ENCODE assay signal across 1 cellular context in the genomic region with DNA sequence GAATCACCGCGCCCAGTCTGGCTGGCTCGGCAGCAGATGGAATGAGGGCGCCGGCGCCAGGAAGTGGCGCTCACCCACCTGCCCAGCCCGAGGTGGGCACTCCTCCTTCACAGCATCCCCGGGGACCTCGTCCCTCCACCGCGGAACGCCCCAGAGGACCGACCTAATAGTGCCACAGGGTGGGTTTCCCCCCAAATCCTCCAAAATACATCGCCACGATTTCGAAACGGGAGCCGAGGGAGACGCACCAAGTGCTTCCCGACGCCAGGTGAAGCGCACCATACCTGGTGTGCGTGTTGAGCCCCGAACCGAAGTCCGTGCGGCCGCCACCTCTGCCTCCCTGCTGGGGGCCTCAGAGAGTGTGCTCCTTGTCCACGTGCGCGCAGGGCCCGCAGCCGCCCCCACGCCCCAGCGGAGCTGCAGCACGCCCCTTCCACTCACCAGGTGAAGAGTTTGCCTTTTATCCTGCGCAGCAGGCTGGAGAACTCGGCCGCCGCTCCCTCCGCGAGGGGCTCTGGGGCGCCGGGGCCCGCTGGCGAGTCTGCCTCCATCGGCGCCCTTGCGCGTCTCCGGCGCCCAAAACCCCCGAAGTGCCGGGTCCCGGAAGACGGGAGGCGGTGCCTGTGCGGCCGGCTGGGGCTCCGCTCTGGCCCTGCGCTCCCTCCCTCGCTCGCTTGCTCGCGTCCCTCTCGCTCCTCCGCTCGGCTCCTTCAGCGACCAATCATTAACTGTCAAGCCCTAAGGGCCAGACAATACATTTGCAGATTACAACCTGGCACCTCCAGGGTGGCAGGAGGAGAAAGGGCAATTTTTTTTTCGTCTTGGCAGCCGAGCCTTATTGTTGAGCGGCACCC.
TF ChIP-seq lines count a peak whose summit lies in the region.

A gene with protein sequence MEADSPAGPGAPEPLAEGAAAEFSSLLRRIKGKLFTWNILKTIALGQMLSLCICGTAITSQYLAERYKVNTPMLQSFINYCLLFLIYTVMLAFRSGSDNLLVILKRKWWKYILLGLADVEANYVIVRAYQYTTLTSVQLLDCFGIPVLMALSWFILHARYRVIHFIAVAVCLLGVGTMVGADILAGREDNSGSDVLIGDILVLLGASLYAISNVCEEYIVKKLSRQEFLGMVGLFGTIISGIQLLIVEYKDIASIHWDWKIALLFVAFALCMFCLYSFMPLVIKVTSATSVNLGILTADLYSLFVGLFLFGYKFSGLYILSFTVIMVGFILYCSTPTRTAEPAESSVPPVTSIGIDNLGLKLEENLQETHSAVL (minus strand): TSS at position 571 of the 854 bp plus-strand sequence. CDS start 20 bp downstream, at position 551.

TF ChIP-seq in GM12878, 131 proteins besides CTCF, POLR2A, EP300 and RAD21 (continued from another document):
- TF ChIP-seq, protein P1, sequence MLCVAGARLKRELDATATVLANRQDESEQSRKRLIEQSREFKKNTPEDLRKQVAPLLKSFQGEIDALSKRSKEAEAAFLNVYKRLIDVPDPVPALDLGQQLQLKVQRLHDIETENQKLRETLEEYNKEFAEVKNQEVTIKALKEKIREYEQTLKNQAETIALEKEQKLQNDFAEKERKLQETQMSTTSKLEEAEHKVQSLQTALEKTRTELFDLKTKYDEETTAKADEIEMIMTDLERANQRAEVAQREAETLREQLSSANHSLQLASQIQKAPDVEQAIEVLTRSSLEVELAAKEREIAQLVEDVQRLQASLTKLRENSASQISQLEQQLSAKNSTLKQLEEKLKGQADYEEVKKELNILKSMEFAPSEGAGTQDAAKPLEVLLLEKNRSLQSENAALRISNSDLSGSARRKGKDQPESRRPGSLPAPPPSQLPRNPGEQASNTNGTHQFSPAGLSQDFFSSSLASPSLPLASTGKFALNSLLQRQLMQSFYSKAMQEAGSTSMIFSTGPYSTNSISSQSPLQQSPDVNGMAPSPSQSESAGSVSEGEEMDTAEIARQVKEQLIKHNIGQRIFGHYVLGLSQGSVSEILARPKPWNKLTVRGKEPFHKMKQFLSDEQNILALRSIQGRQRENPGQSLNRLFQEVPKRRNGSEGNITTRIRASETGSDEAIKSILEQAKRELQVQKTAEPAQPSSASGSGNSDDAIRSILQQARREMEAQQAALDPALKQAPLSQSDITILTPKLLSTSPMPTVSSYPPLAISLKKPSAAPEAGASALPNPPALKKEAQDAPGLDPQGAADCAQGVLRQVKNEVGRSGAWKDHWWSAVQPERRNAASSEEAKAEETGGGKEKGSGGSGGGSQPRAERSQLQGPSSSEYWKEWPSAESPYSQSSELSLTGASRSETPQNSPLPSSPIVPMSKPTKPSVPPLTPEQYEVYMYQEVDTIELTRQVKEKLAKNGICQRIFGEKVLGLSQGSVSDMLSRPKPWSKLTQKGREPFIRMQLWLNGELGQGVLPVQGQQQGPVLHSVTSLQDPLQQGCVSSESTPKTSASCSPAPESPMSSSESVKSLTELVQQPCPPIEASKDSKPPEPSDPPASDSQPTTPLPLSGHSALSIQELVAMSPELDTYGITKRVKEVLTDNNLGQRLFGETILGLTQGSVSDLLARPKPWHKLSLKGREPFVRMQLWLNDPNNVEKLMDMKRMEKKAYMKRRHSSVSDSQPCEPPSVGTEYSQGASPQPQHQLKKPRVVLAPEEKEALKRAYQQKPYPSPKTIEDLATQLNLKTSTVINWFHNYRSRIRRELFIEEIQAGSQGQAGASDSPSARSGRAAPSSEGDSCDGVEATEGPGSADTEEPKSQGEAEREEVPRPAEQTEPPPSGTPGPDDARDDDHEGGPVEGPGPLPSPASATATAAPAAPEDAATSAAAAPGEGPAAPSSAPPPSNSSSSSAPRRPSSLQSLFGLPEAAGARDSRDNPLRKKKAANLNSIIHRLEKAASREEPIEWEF (IDR thresholded peaks at IDR 0.05; ENCODE audit: insufficient replicate concordance, low read depth, low read length) = no peak
- peak; percentile 85 for TF ChIP-seq YY1 (IDR thresholded peaks at IDR 0.05; ENCODE audit: low read depth, low read length)
- TF ChIP-seq ZBED1 (IDR thresholded peaks at IDR 0.05; ENCODE audit: borderline replicate concordance) = no peak
- TF ChIP-seq JUNB (IDR thresholded peaks at IDR 0.05) = no peak
- peak; percentile 75; the same call in 2 of the 3 replicates for TF ChIP-seq POU2F2 (IDR thresholded peaks at IDR 0.05; ENCODE audit: borderline replicate concordance, low read depth, low read length)
- TF ChIP-seq RCOR1 (conservative IDR thresholded peaks at IDR 0.05; ENCODE audit: low read depth, low read length) = no peak
- TF ChIP-seq BACH1 (IDR thresholded peaks at IDR 0.05; ENCODE audit: borderline replicate concordance) = peak; percentile 82; the same call in 1 of the 2 replicates
- TF ChIP-seq, protein P2, sequence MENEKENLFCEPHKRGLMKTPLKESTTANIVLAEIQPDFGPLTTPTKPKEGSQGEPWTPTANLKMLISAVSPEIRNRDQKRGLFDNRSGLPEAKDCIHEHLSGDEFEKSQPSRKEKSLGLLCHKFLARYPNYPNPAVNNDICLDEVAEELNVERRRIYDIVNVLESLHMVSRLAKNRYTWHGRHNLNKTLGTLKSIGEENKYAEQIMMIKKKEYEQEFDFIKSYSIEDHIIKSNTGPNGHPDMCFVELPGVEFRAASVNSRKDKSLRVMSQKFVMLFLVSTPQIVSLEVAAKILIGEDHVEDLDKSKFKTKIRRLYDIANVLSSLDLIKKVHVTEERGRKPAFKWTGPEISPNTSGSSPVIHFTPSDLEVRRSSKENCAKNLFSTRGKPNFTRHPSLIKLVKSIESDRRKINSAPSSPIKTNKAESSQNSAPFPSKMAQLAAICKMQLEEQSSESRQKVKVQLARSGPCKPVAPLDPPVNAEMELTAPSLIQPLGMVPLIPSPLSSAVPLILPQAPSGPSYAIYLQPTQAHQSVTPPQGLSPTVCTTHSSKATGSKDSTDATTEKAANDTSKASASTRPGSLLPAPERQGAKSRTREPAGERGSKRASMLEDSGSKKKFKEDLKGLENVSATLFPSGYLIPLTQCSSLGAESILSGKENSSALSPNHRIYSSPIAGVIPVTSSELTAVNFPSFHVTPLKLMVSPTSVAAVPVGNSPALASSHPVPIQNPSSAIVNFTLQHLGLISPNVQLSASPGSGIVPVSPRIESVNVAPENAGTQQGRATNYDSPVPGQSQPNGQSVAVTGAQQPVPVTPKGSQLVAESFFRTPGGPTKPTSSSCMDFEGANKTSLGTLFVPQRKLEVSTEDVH (IDR thresholded peaks at IDR 0.05; ENCODE audit: low read depth, partially characterized antibody) = no peak
- TF ChIP-seq NFYA (IDR thresholded peaks at IDR 0.05; ENCODE audit: borderline replicate concordance, low read depth, low read length) = no peak
- 0 out of 2 replicates have a peak, but pooled peaks have one; percentile 8 for TF ChIP-seq IRF4 (IDR thresholded peaks at IDR 0.05; ENCODE audit: low read depth, low read length)
- TF ChIP-seq SP1 (IDR thresholded peaks at IDR 0.05; ENCODE audit: low read depth, low read length) = no peak
- peak; percentile 69; the same call in 1 of the 2 replicates for TF ChIP-seq PML (IDR thresholded peaks at IDR 0.05; ENCODE audit: low read length)
- peak; percentile 16 for TF ChIP-seq RELA (IDR thresholded peaks at IDR 0.05; ENCODE audit: borderline replicate concordance, partially characterized antibody)
- no peak for TF ChIP-seq PAX8 (IDR thresholded peaks at IDR 0.05)
- no peak for TF ChIP-seq ATF7 (IDR thresholded peaks at IDR 0.05; ENCODE audit: low read depth)
- TF ChIP-seq RUNX3 (IDR thresholded peaks at IDR 0.05; ENCODE audit: low read length) = no peak; the same call in none of the 2 replicates
- TF ChIP-seq HDAC6 (IDR thresholded peaks at IDR 0.05; ENCODE audit: unreplicated experiment) = peak; percentile 51
- no peak for TF ChIP-seq HDAC2 (IDR thresholded peaks at IDR 0.05)
- TF ChIP-seq KDM1A (IDR thresholded peaks at IDR 0.05; ENCODE audit: borderline replicate concordance) = no peak
- 0 out of 2 replicates have a peak, but pooled peaks have one; percentile 62 for TF ChIP-seq CHD2 (IDR thresholded peaks at IDR 0.05; ENCODE audit: borderline replicate concordance, low read depth, low read length)
- no peak for TF ChIP-seq KAT2A (conservative IDR thresholded peaks at IDR 0.05; ENCODE audit: control insufficient read depth, low read depth, low read length)
- no peak for TF ChIP-seq BMI1 (IDR thresholded peaks at IDR 0.05; ENCODE audit: borderline replicate concordance)
- TF ChIP-seq, protein P3, sequence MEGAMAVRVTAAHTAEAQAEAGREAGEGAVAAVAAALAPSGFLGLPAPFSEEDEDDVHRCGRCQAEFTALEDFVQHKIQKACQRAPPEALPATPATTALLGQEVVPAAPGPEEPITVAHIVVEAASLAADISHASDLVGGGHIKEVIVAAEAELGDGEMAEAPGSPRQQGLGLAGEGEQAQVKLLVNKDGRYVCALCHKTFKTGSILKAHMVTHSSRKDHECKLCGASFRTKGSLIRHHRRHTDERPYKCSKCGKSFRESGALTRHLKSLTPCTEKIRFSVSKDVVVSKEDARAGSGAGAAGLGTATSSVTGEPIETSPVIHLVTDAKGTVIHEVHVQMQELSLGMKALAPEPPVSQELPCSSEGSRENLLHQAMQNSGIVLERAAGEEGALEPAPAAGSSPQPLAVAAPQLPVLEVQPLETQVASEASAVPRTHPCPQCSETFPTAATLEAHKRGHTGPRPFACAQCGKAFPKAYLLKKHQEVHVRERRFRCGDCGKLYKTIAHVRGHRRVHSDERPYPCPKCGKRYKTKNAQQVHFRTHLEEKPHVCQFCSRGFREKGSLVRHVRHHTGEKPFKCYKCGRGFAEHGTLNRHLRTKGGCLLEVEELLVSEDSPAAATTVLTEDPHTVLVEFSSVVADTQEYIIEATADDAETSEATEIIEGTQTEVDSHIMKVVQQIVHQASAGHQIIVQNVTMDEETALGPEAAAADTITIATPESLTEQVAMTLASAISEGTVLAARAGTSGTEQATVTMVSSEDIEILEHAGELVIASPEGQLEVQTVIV (IDR thresholded peaks at IDR 0.05; ENCODE audit: borderline replicate concordance, partially characterized antibody) = no peak
- TF ChIP-seq MTA3 (IDR thresholded peaks at IDR 0.05; ENCODE audit: borderline replicate concordance, low read length) = no peak
- TF ChIP-seq CREM (IDR thresholded peaks at IDR 0.05; ENCODE audit: low read depth) = peak; percentile 7; the same call in 1 of the 2 replicates
- TF ChIP-seq SRF (IDR thresholded peaks at IDR 0.05; ENCODE audit: low read depth in 2 of 2, low read length in 2 of 2) = no peak; a peak in 1 of 4 replicates
- TF ChIP-seq TCF12 (IDR thresholded peaks at IDR 0.05; ENCODE audit: low read depth, low read length) = 0 out of 2 replicates have a peak, but pooled peaks have one; percentile 29
- TF ChIP-seq DPF2 (IDR thresholded peaks at IDR 0.05) = peak; percentile 69; the same call in 1 of the 2 replicates
- TF ChIP-seq, protein P4, sequence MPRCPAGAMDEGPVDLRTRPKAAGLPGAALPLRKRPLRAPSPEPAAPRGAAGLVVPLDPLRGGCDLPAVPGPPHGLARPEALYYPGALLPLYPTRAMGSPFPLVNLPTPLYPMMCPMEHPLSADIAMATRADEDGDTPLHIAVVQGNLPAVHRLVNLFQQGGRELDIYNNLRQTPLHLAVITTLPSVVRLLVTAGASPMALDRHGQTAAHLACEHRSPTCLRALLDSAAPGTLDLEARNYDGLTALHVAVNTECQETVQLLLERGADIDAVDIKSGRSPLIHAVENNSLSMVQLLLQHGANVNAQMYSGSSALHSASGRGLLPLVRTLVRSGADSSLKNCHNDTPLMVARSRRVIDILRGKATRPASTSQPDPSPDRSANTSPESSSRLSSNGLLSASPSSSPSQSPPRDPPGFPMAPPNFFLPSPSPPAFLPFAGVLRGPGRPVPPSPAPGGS (IDR thresholded peaks at IDR 0.05; ENCODE audit: borderline replicate concordance, insufficient read depth, low read depth, low read length, poor library complexity, severe bottlenecking) = peak; percentile 11
- no peak for TF ChIP-seq SMC3 (IDR thresholded peaks at IDR 0.05; ENCODE audit: borderline replicate concordance, low read length)
- TF ChIP-seq ZNF217 (IDR thresholded peaks at IDR 0.05) = no peak
- TF ChIP-seq POLR2AphosphoS2 (IDR thresholded peaks at IDR 0.05; ENCODE audit: low read depth, low read length) = peak; percentile 62; the same call in 1 of the 2 replicates
- TF ChIP-seq, protein P5, sequence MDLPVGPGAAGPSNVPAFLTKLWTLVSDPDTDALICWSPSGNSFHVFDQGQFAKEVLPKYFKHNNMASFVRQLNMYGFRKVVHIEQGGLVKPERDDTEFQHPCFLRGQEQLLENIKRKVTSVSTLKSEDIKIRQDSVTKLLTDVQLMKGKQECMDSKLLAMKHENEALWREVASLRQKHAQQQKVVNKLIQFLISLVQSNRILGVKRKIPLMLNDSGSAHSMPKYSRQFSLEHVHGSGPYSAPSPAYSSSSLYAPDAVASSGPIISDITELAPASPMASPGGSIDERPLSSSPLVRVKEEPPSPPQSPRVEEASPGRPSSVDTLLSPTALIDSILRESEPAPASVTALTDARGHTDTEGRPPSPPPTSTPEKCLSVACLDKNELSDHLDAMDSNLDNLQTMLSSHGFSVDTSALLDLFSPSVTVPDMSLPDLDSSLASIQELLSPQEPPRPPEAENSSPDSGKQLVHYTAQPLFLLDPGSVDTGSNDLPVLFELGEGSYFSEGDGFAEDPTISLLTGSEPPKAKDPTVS (IDR thresholded peaks at IDR 0.05; ENCODE audit: low read depth, low read length) = no peak
- no peak; the same call in 1 of the 2 replicates for TF ChIP-seq SIN3A (IDR thresholded peaks at IDR 0.05; ENCODE audit: low read depth, low read length)
- TF ChIP-seq NR2C2 (IDR thresholded peaks at IDR 0.05; ENCODE audit: borderline replicate concordance, control insufficient read depth, insufficient read length, low read depth) = no peak
- no peak for TF ChIP-seq CBX5 (IDR thresholded peaks at IDR 0.05; ENCODE audit: low read depth)
- TF ChIP-seq TARDBP (IDR thresholded peaks at IDR 0.05; ENCODE audit: borderline replicate concordance) = no peak
- TF ChIP-seq BCL11A (IDR thresholded peaks at IDR 0.05; ENCODE audit: low read depth, low read length) = no peak
- 0 out of 2 replicates have a peak, but pooled peaks have one; percentile 57 for TF ChIP-seq RFX5 (IDR thresholded peaks at IDR 0.05; ENCODE audit: low read depth, low read length)
- TF ChIP-seq SREBF1 (IDR thresholded peaks at IDR 0.05; ENCODE audit: low read length) = no peak
- TF ChIP-seq, protein P6, sequence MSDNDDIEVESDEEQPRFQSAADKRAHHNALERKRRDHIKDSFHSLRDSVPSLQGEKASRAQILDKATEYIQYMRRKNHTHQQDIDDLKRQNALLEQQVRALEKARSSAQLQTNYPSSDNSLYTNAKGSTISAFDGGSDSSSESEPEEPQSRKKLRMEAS (IDR thresholded peaks at IDR 0.05; ENCODE audit: low read depth, low read length) = peak; percentile 90
- TF ChIP-seq SUZ12 (IDR thresholded peaks at IDR 0.05; ENCODE audit: unreplicated experiment) = no peak
- TF ChIP-seq CHD1 (IDR thresholded peaks at IDR 0.05; ENCODE audit: low read depth, low read length) = no peak
- TF ChIP-seq FOXK2 (IDR thresholded peaks at IDR 0.05) = no peak
- peak; percentile 76 for TF ChIP-seq IKZF1 (conservative IDR thresholded peaks at IDR 0.05)
- no peak; the same call in 1 of the 2 replicates for TF ChIP-seq MTA2 (IDR thresholded peaks at IDR 0.05; ENCODE audit: low read depth)
